In the genomic region with DNA sequence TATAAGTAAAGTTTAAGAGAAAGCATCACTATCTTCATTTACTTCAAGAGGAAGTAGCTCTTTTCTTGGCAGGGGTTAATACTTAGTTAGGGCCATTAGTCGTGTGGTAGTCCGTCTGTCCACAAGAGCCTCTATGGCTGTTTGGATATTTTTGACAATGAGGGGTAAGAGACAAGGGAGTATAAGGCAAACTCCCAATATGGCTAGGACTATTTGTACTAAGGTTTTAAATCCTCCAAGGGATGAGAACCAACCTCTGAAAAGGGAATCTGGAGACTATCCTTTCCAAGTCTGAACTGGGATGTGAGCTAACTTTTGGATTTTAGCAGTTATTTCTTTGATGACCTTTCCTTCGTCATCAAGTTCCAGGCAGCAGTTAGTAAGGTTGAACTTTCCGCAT, we compare ENCODE assay signal across 22 cellular contexts. TPM values are rescaled to one million over a fixed set of nuclear protein-coding genes. Genes with fewer than 3 reads are reported as not detected.
DNase-seq lines count a peak whose midpoint lies in the region; ATAC-seq and TF ChIP-seq lines count a peak whose summit lies in the region.
"Had no signal": no experiment of that assay in that cellular context is flagged by ENCODE, and none has a peak within 500 bp of the region (broad histone marks: within the 10 kb centered on the region; RNA-seq: fewer than 3 reads in every experiment).

A gene (minus strand): TSS at position 101 of the 400 bp plus-strand sequence.

- no peaks in the 10 kb centered on the region for H3F3A ChIP-seq in neural cell (ENCODE audit: insufficient read depth, low read length, poor library complexity, severe bottlenecking)

- intact Hi-C loops in testis (cut with DNase I; ENCODE audit: low total_unique reads) (no loop called here), left ventricle myocardium inferior (cut with micrococcal nuclease) (no loop called here)
- intact Hi-C loops in CD8-positive, alpha-beta T cell (cut with DNase I, micrococcal nuclease) = no loop called here

- peaks cover 11% of the 10 kb centered on the region for H3K79me2 ChIP-seq in neural cell (replicated peaks; ENCODE audit: insufficient read depth, low read length)

- no peaks in the 10 kb centered on the region for H3K4me1 Mint-ChIP-seq in CD8-positive, alpha-beta T cell (ENCODE audit: low read depth)
- H3K4me1 Mint-ChIP-seq: activated CD8-positive, alpha-beta memory T cell treated with anti-CD3 and anti-CD28 coated beads, Interleukin-2, amount 10 ng/mL, durations not matched to agents 7 days and 5 days; immature natural killer cell; naive thymus-derived CD8-positive, alpha-beta T cell; T-cell had no signal

- no peak within 1 kb of the TSS for H3K4me3 ChIP-seq in HEK293 (ENCODE audit: low read depth, low read length)
- no peak within 1 kb of the TSS for H3K4me3 ChIP-seq in neural cell (ENCODE audit: low read length)
- H3K4me3 ChIP-seq in testis = no peak within 1 kb of the TSS
- H3K4me3 ChIP-seq in left ventricle myocardium inferior = no peak within 1 kb of the TSS
- H3K4me3 ChIP-seq in CD8-positive, alpha-beta T cell (ENCODE audit: low read depth, low read length) = no peak within 1 kb of the TSS

- no peak for ATAC-seq in CD8-positive, alpha-beta T cell
- ATAC-seq: activated CD8-positive, alpha-beta memory T cell treated with anti-CD3 and anti-CD28 coated beads, Interleukin-2, amount 10 ng/mL, durations not matched to agents 7 days and 5 days; activated naive CD4-positive, alpha-beta T cell treated with anti-CD3 and anti-CD28 coated beads, Interleukin-2, amount 50 U/mL, for 72 hours; effector memory CD8-positive, alpha-beta T cell; naive thymus-derived CD8-positive, alpha-beta T cell; T-cell had no signal

- no peaks in the 10 kb centered on the region for H3K27me3 Mint-ChIP-seq in CD8-positive, alpha-beta T cell (ENCODE audit: low read depth)
- H3K27me3 Mint-ChIP-seq: activated CD8-positive, alpha-beta memory T cell treated with anti-CD3 and anti-CD28 coated beads, Interleukin-2, amount 10 ng/mL, durations not matched to agents 7 days and 5 days; effector memory CD8-positive, alpha-beta T cell; naive thymus-derived CD8-positive, alpha-beta T cell; stimulated activated naive CD8-positive, alpha-beta T cell treated with anti-CD3 and anti-CD28 coated beads, Interleukin-15, Interleukin-2, amounts not matched to agents 100 ng/mL and 50 ng/mL, for 24 hours; T-cell had no signal

- H3K4me3 Mint-ChIP-seq in CD8-positive, alpha-beta T cell = no peak within 1 kb of the TSS
- H3K4me3 Mint-ChIP-seq: activated CD8-positive, alpha-beta memory T cell treated with anti-CD3 and anti-CD28 coated beads, Interleukin-2, amount 10 ng/mL, durations not matched to agents 7 days and 5 days; CD14-positive monocyte; effector memory CD8-positive, alpha-beta T cell; immature natural killer cell; naive thymus-derived CD8-positive, alpha-beta T cell; stimulated activated naive CD8-positive, alpha-beta T cell treated with anti-CD3 and anti-CD28 coated beads, Interleukin-15, Interleukin-2, amounts not matched to agents 100 ng/mL and 50 ng/mL, for 24 hours; T-cell had no signal

- H3K36me3 Mint-ChIP-seq in CD8-positive, alpha-beta T cell = peaks cover 68% of the 10 kb centered on the region

- no peaks in the 10 kb centered on the region for H3K9me2 ChIP-seq in neural cell (ENCODE audit: insufficient read depth, low read length)

- no peak within 1 kb of the TSS for H3K9ac ChIP-seq in neural cell (ENCODE audit: low read length)

- CTCF ChIA-PET in HEK293 (lab: Yijun Ruan, JAX) = no interaction called here
- CTCF ChIA-PET in CD8-positive, alpha-beta T cell (lab: Charles Lee) = no interaction called here

- H4K20me1 ChIP-seq in neural cell (ENCODE audit: insufficient read depth) = no peaks in the 10 kb centered on the region

- H3K4me1 ChIP-seq in HEK293 (ENCODE audit: control insufficient read depth, insufficient read depth, low read length) (no peaks in the 10 kb centered on the region), testis (peaks cover 4% of the 10 kb centered on the region), left ventricle myocardium inferior (no peaks in the 10 kb centered on the region)
- no peaks in the 10 kb centered on the region for H3K4me1 ChIP-seq in CD8-positive, alpha-beta T cell (ENCODE audit: insufficient read depth, low read length)

- no peak within 1 kb of the TSS for H2AFZ ChIP-seq in neural cell (ENCODE audit: low read depth, low read length)

- WGBS in testis, 2 donors = 72 to 80% methylated on average over 4 of the region's 4 CpGs

- H3K9me3 ChIP-seq in HEK293 (ENCODE audit: control insufficient read depth, insufficient read depth, low read depth, low read length) (no peaks in the 10 kb centered on the region), neural cell (ENCODE audit: low read length) (peaks cover 39% of the 10 kb centered on the region), testis (no peaks in the 10 kb centered on the region), left ventricle myocardium inferior (replicated peaks) (peaks cover 83% of the 10 kb centered on the region)
- peaks cover 28% of the 10 kb centered on the region for H3K9me3 ChIP-seq in CD8-positive, alpha-beta T cell (ENCODE audit: low read length)

- no peak within 1 kb of the TSS for H3K27ac ChIP-seq in HEK293 (ENCODE audit: extremely low read depth, low read depth, low read length)
- H3K27ac ChIP-seq in epithelial cell of prostate = peak within 1 kb of the TSS; percentile 11
- H3K27ac ChIP-seq in neural cell (ENCODE audit: low read length) = no peak within 1 kb of the TSS
- peak within 1 kb of the TSS in 1 of 2 donors; percentile 12 for H3K27ac ChIP-seq in testis
- no peak within 1 kb of the TSS for H3K27ac ChIP-seq in left ventricle myocardium inferior (replicated peaks)
- H3K27ac ChIP-seq in CD8-positive, alpha-beta T cell (ENCODE audit: low read depth, low read length) = no peak within 1 kb of the TSS

- no peak for TF ChIP-seq RAD21 in neural cell (conservative IDR thresholded peaks at IDR 0.05)

- no peak for TF ChIP-seq CTCF in HEK293 (tag by site-specific recombination; IDR thresholded peaks at IDR 0.05)
- TF ChIP-seq CTCF in neural cell (IDR thresholded peaks at IDR 0.05; ENCODE audit: poor library complexity, severe bottlenecking) = no peak
- TF ChIP-seq CTCF in testis (IDR thresholded peaks at IDR 0.05) = no peak
- TF ChIP-seq CTCF in left ventricle myocardium inferior (IDR thresholded peaks at IDR 0.05; ENCODE audit: borderline replicate concordance) = no peak
- no peak for TF ChIP-seq CTCF in CD8-positive, alpha-beta T cell (IDR thresholded peaks at IDR 0.05)

- TF ChIP-seq POLR2A in testis (IDR thresholded peaks at IDR 0.05) = no peak

- H3K9me3 Mint-ChIP-seq in CD8-positive, alpha-beta T cell = peaks cover 68% of the 10 kb centered on the region

- H3K36me3 ChIP-seq in HEK293 (ENCODE audit: control insufficient read depth in 2 of 2, insufficient read depth in 1 of 2, low read length in 2 of 2) (peaks cover 0 to 4% of the 10 kb centered on the region in 2 experiments; a peak in 1 of 3 replicates), neural cell (ENCODE audit: insufficient read depth, low read length) (peaks cover 30% of the 10 kb centered on the region), testis (ENCODE audit: low read depth, missing control alignments) (no peaks in the 10 kb centered on the region), left ventricle myocardium inferior (peaks cover 52% of the 10 kb centered on the region)
- no peaks in the 10 kb centered on the region for H3K36me3 ChIP-seq in CD8-positive, alpha-beta T cell (ENCODE audit: insufficient read depth, low read length)

- H3K4me2 ChIP-seq in neural cell (ENCODE audit: low read length) = no peak within 1 kb of the TSS

- H3K27me3 ChIP-seq in neural cell (ENCODE audit: insufficient read depth, low read depth, low read length) = no peaks in the 10 kb centered on the region
- H3K27me3 ChIP-seq in testis = no peaks in the 10 kb centered on the region
- no peaks in the 10 kb centered on the region for H3K27me3 ChIP-seq in left ventricle myocardium inferior (ENCODE audit: low read depth)
- H3K27me3 ChIP-seq in CD8-positive, alpha-beta T cell (ENCODE audit: insufficient read depth, low read length) = no peaks in the 10 kb centered on the region

- no peak within 1 kb of the TSS for H3K27ac Mint-ChIP-seq in CD8-positive, alpha-beta T cell
- H3K27ac Mint-ChIP-seq: activated CD8-positive, alpha-beta memory T cell treated with anti-CD3 and anti-CD28 coated beads, Interleukin-2, amount 10 ng/mL, durations not matched to agents 7 days and 5 days; activated naive CD4-positive, alpha-beta T cell treated with anti-CD3 and anti-CD28 coated beads, Interleukin-2, amount 50 U/mL, for 72 hours; effector memory CD8-positive, alpha-beta T cell; immature natural killer cell; naive thymus-derived CD8-positive, alpha-beta T cell; stimulated activated naive CD8-positive, alpha-beta T cell treated with anti-CD3 and anti-CD28 coated beads, Interleukin-15, Interleukin-2, amounts not matched to agents 100 ng/mL and 50 ng/mL, for 24 hours; T-cell had no signal

- no peak for DNase-seq in epithelial cell of prostate (ENCODE audit: low read depth, low spot score)
- no peak for DNase-seq in testis
- no peak for DNase-seq in NCI-H748 treated with DMSO at 0.1 percent for 48 hours (lab: John Stamatoyannopoulos, UW)
- DNase-seq in left ventricle myocardium inferior = no peak
- DNase-seq in CD8-positive, alpha-beta T cell = no peak
- DNase-seq in NCI-H446 treated with DMSO at 0.1 percent for 48 hours (lab: John Stamatoyannopoulos, UW) = no peak
- DNase-seq: activated CD4-positive, alpha-beta T cell treated with anti-CD3 and anti-CD28 coated beads for 48 hours; activated CD8-positive, alpha-beta memory T cell treated with anti-CD3 and anti-CD28 coated beads, Interleukin-2, amount 10 ng/mL, durations not matched to agents 7 days and 5 days; effector memory CD8-positive, alpha-beta T cell; GDM1; immature natural killer cell; IMR-90; naive thymus-derived CD8-positive, alpha-beta T cell; NCI-H1417 treated with DMSO at 0.1 percent for 48 hours; SIG-M5; stimulated activated CD4-positive, alpha-beta T cell treated with anti-CD3 and anti-CD28 coated beads, Interleukin-4, amount 100 ng/mL, for 24 hours; T-cell had no signal

- no peak for TF ChIP-seq EP300 in neural cell (conservative IDR thresholded peaks at IDR 0.05; ENCODE audit: poor library complexity, severe bottlenecking)

- POLR2A ChIA-PET in HEK293 (lab: Yijun Ruan, JAX) = no interaction called here
- POLR2A ChIA-PET in CD8-positive, alpha-beta T cell (lab: Charles Lee) = no interaction called here

TF ChIP-seq in HEK293, 187 proteins besides CTCF, POLR2A, EP300 and RAD21 (continues in another document):
- TF ChIP-seq ZNF701 (tag by site-specific recombination; IDR thresholded peaks at IDR 0.05) = peak; percentile 82; the same call in 1 of the 2 replicates

TF ChIP-seq in neural cell, 6 proteins besides CTCF, POLR2A, EP300 and RAD21 (continues in another document):
- TF ChIP-seq TAF1 (IDR thresholded peaks at IDR 0.05; ENCODE audit: low read depth) (no peak), MXI1 (conservative IDR thresholded peaks at IDR 0.05; ENCODE audit: poor library complexity, severe bottlenecking) (no peak), EZH2 (IDR thresholded peaks at IDR 0.05; ENCODE audit: borderline replicate concordance, insufficient read depth, low read length, poor library complexity, severe bottlenecking) (no peak)

RNA-seq across cellular contexts. Expression of the gene that starts here (rescaled TPM):
- polyA plus RNA-seq in neural cell (109 and 112 TPM in 2 replicates), testis (ENCODE audit: insufficient read depth, low read depth, low replicate concordance) (5.8 TPM)
- 77.7 and 98.9 TPM in 2 replicates for polyA minus RNA-seq in neural cell
- total RNA-seq in testis (10 to 100 TPM; 43.5 to 45.7 TPM), left ventricle myocardium inferior (3.2 TPM)
- total RNA-seq in CD8-positive, alpha-beta T cell = 1 to 10 TPM; 1.3 to 1.8 TPM

Comparison
In these comparisons a context has a peak if more than half of its experiments do, and no peak if none do; other contexts are left out.
1. RNA of the gene that starts here (total RNA-seq): 43.5 to 45.7 TPM in testis; 3.2 TPM in left ventricle myocardium inferior (single experiment) and 1.3 to 1.8 TPM in CD8-positive, alpha-beta T cell; every median in the first group is over 10 times any median in the second.
2. RNA of the gene that starts here (polyA plus RNA-seq): 109 to 112 TPM in neural cell; 5.8 TPM in testis (single experiment); every median in the first group is over 10 times any median in the second.